28 cellular contexts compared by ENCODE assay signal in genomic region chr1:12397426-12398134, GRCh38.
DNase-seq lines count a peak whose midpoint lies in the region; ATAC-seq lines count a peak whose summit lies in the region.
"Had no signal": no experiment of that assay in that cellular context is flagged by ENCODE, and none has a peak within 500 bp of the region (broad histone marks: within the 10 kb centered on the region; RNA-seq: fewer than 3 reads in every experiment).

No MANE protein-coding gene starts in this region.

- peak overlapping the region; percentile 71 for H3K27ac Mint-ChIP-seq in activated naive CD8-positive, alpha-beta T cell treated with anti-CD3 and anti-CD28 coated beads, Interleukin-2, amount 10 ng/mL, durations not matched to agents 7 days and 5 days
- no peak overlapping the region for H3K27ac Mint-ChIP-seq in activated naive CD8-positive, alpha-beta T cell treated with anti-CD3 and anti-CD28 coated beads for 36 hours
- H3K27ac Mint-ChIP-seq in T-cell (peak overlapping the region; percentile 33 to 59), immature natural killer cell (peak overlapping the region in 5 of 6 donors; percentile 6 to 56 (median 19))
- H3K27ac Mint-ChIP-seq: CD14-positive monocyte; stimulated activated memory B cell treated with anti-CD40 and anti-IgM and Interleukin-4, amounts not matched to agents 10 μg/mL and 1 μg/mL and 100 μg/mL, for 72 hours had no signal

- H3K36me3 ChIP-seq in subcutaneous abdominal adipose tissue (ENCODE audit: control insufficient read depth in 5 of 5, insufficient read depth in 5 of 5, low read length in 5 of 5) = peaks cover 0 to 13% (median 12%) of the 10 kb centered on the region in 5 donors
- H3K36me3 ChIP-seq: thoracic aorta, uterus had no signal

- H3K27me3 Mint-ChIP-seq in activated naive CD8-positive, alpha-beta T cell treated with anti-CD3 and anti-CD28 coated beads, Interleukin-2, amount 10 ng/mL, durations not matched to agents 7 days and 5 days = no peaks in the 10 kb centered on the region
- H3K27me3 Mint-ChIP-seq in activated naive CD8-positive, alpha-beta T cell treated with anti-CD3 and anti-CD28 coated beads for 36 hours = no peaks in the 10 kb centered on the region
- H3K27me3 Mint-ChIP-seq in T-cell (no peaks in the 10 kb centered on the region), immature natural killer cell (ENCODE audit: low read depth in 3 of 3) (no peaks in the 10 kb centered on the region)
- H3K27me3 Mint-ChIP-seq: brain; natural killer cell treated with Interleukin-12 subunit alpha and Interleukin-12 subunit beta and Interleukin-15 and Interleukin-18, amount 100 ng/mL, for 72 hours; stimulated activated memory B cell treated with anti-CD40 and anti-IgM and Interleukin-4, amounts not matched to agents 10 μg/mL and 1 μg/mL and 100 μg/mL, for 72 hours had no signal

- CTCF ChIA-PET in T-cell (lab: Charles Lee) = no interaction called here

- H3K4me3 ChIP-seq in subcutaneous abdominal adipose tissue (ENCODE audit: low read depth in 1 of 5, low read length in 5 of 5) = no peak overlapping the region
- H3K4me3 ChIP-seq: heart right ventricle, MG63, SK-N-MC, thoracic aorta, uterus had no signal

- peak overlapping the region; percentile 8 for H3K27ac ChIP-seq in subcutaneous abdominal adipose tissue (ENCODE audit: low read depth, low read length)
- H3K27ac ChIP-seq: parathyroid adenoma, SK-N-MC, thoracic aorta, uterus had no signal

- POLR2A ChIA-PET in activated naive CD8-positive, alpha-beta T cell treated with anti-CD3 and anti-CD28 coated beads, Interleukin-2, amount 10 ng/mL, durations not matched to agents 7 days and 5 days (lab: Charles Lee) = interaction anchor here (1.4 to 1.6 kb wide), 2 partner anchors 220 to 221 kb away, joined by 4 read pairs; partner anchors contain the start of gene DHRS3
- POLR2A ChIA-PET in T-cell (lab: Charles Lee) = interaction anchor here in 1 of 2 donors (0.6 kb wide), 1 partner anchor 54 kb away, joined by 3 read pairs; no protein-coding TSS in a partner anchor

- H3K9ac ChIP-seq in subcutaneous abdominal adipose tissue (ENCODE audit: low read length in 5 of 5) = no peak overlapping the region
- H3K9ac ChIP-seq: parathyroid adenoma had no signal

- peaks cover 24% of the 10 kb centered on the region for H3K4me1 Mint-ChIP-seq in activated naive CD8-positive, alpha-beta T cell treated with anti-CD3 and anti-CD28 coated beads, Interleukin-2, amount 10 ng/mL, durations not matched to agents 7 days and 5 days
- H3K4me1 Mint-ChIP-seq in activated naive CD8-positive, alpha-beta T cell treated with anti-CD3 and anti-CD28 coated beads for 36 hours = peaks cover 12% of the 10 kb centered on the region
- H3K4me1 Mint-ChIP-seq in T-cell (peaks cover 17 to 24% (median 19%) of the 10 kb centered on the region in 3 donors), immature natural killer cell (peaks cover 16 to 18% of the 10 kb centered on the region in 2 donors)

- peaks cover 5 to 39% (median 35%) of the 10 kb centered on the region in 5 donors for H3K4me1 ChIP-seq in subcutaneous abdominal adipose tissue (ENCODE audit: control insufficient read depth in 5 of 5, insufficient read depth in 5 of 5, low read length in 5 of 5)
- H3K4me1 ChIP-seq: uterus had no signal

- H3K4me3 Mint-ChIP-seq in activated naive CD8-positive, alpha-beta T cell treated with anti-CD3 and anti-CD28 coated beads, Interleukin-2, amount 10 ng/mL, durations not matched to agents 7 days and 5 days = peak overlapping the region; percentile 47
- no peak overlapping the region for H3K4me3 Mint-ChIP-seq in activated naive CD8-positive, alpha-beta T cell treated with anti-CD3 and anti-CD28 coated beads for 36 hours
- H3K4me3 Mint-ChIP-seq in T-cell (no peak overlapping the region), immature natural killer cell (peak overlapping the region in 1 of 5 donors; percentile 5)
- H3K4me3 Mint-ChIP-seq: activated T-cell treated with anti-CD3 and anti-CD28 coated beads, Interleukin-2, amount 50 U/mL, for 4 hours; brain; CD14-positive monocyte; natural killer cell treated with Interleukin-12 subunit alpha and Interleukin-12 subunit beta and Interleukin-15 and Interleukin-18, amount 100 ng/mL, for 72 hours; stimulated activated memory B cell treated with anti-CD40 and anti-IgM and Interleukin-4, amounts not matched to agents 10 μg/mL and 1 μg/mL and 100 μg/mL, for 72 hours had no signal

- H3K27me3 ChIP-seq in subcutaneous abdominal adipose tissue (ENCODE audit: control insufficient read depth in 5 of 5, insufficient read depth in 4 of 5, low read length in 5 of 5) = no peaks in the 10 kb centered on the region
- H3K27me3 ChIP-seq: heart right ventricle, MG63, uterus had no signal

- no peak for DNase-seq in activated naive CD8-positive, alpha-beta T cell treated with anti-CD3 and anti-CD28 coated beads, Interleukin-2, amount 10 ng/mL, durations not matched to agents 7 days and 5 days
- no peak for DNase-seq in activated naive CD8-positive, alpha-beta T cell treated with anti-CD3 and anti-CD28 coated beads for 36 hours
- DNase-seq in T-cell (no peak), immature natural killer cell (no peak), COLO668 (lab: John Stamatoyannopoulos, UW; ENCODE audit: unreplicated experiment) (no peak), GOT3 (lab: John Stamatoyannopoulos, UW) (no peak)
- DNase-seq: activated CD4-positive, CD25-positive, alpha-beta regulatory T cell; activated T-cell treated with anti-CD3 and anti-CD28 coated beads, Interleukin-2, amount 50 U/mL, for 4 hours; foreskin fibroblast; heart right ventricle; mesenchymal stem cell; MG63; NCI-H1417; NCI-H2081; NCI-H774; right cardiac atrium; RPMI8226; stimulated activated CD4-positive, alpha-beta T cell treated with anti-CD3 and anti-CD28 coated beads, Interleukin-4, amount 100 ng/mL, for 1 hour; T1000; uterus had no signal

- peak; percentile 65 for ATAC-seq in activated naive CD8-positive, alpha-beta T cell treated with anti-CD3 and anti-CD28 coated beads, Interleukin-2, amount 10 ng/mL, durations not matched to agents 7 days and 5 days (ENCODE audit: low read depth)
- peak in 2 of 4 experiments; percentile 32 to 43 for ATAC-seq in T-cell (replicated peaks in 1 of 4)
- ATAC-seq: activated T-cell treated with anti-CD3 and anti-CD28 coated beads, Interleukin-2, amount 50 U/mL, for 4 hours; stimulated activated memory B cell treated with anti-CD40 and anti-IgM and Interleukin-4, amounts not matched to agents 10 μg/mL and 1 μg/mL and 100 μg/mL, for 72 hours had no signal

- peaks cover 8% of the 10 kb centered on the region for H3K9me3 Mint-ChIP-seq in activated naive CD8-positive, alpha-beta T cell treated with anti-CD3 and anti-CD28 coated beads, Interleukin-2, amount 10 ng/mL, durations not matched to agents 7 days and 5 days
- H3K9me3 Mint-ChIP-seq in activated naive CD8-positive, alpha-beta T cell treated with anti-CD3 and anti-CD28 coated beads for 36 hours = no peaks in the 10 kb centered on the region
- H3K9me3 Mint-ChIP-seq in T-cell (no peaks in the 10 kb centered on the region), immature natural killer cell (no peaks in the 10 kb centered on the region)
- H3K9me3 Mint-ChIP-seq: activated T-cell treated with anti-CD3 and anti-CD28 coated beads, Interleukin-2, amount 50 U/mL, for 4 hours; brain; CD14-positive monocyte; natural killer cell treated with Interleukin-12 subunit alpha and Interleukin-12 subunit beta and Interleukin-15 and Interleukin-18, amount 100 ng/mL, for 72 hours; stimulated activated memory B cell treated with anti-CD40 and anti-IgM and Interleukin-4, amounts not matched to agents 10 μg/mL and 1 μg/mL and 100 μg/mL, for 72 hours had no signal

- peaks cover 47% of the 10 kb centered on the region for H3K36me3 Mint-ChIP-seq in activated naive CD8-positive, alpha-beta T cell treated with anti-CD3 and anti-CD28 coated beads, Interleukin-2, amount 10 ng/mL, durations not matched to agents 7 days and 5 days
- peaks cover 15% of the 10 kb centered on the region for H3K36me3 Mint-ChIP-seq in activated naive CD8-positive, alpha-beta T cell treated with anti-CD3 and anti-CD28 coated beads for 36 hours
- H3K36me3 Mint-ChIP-seq in T-cell (peaks cover 53% of the 10 kb centered on the region), immature natural killer cell (peaks cover 4 to 35% (median 27%) of the 10 kb centered on the region in 3 donors)
- H3K36me3 Mint-ChIP-seq: natural killer cell treated with Interleukin-12 subunit alpha and Interleukin-12 subunit beta and Interleukin-15 and Interleukin-18, amount 100 ng/mL, for 72 hours had no signal

- no peaks in the 10 kb centered on the region for H3K9me3 ChIP-seq in subcutaneous abdominal adipose tissue (ENCODE audit: control insufficient read depth in 5 of 5, low read length in 5 of 5)
- H3K9me3 ChIP-seq: heart right ventricle, MG63, thoracic aorta, uterus had no signal
